In genomic region chr6:142030115-142030619, GRCh38 we compare ENCODE assay signal across 13 cellular contexts.
DNase-seq lines count a peak whose midpoint lies in the region; ATAC-seq and TF ChIP-seq lines count a peak whose summit lies in the region.
"Had no signal": no experiment of that assay in that cellular context is flagged by ENCODE, and none has a peak within 500 bp of the region (broad histone marks: within the 10 kb centered on the region; RNA-seq: fewer than 3 reads in every experiment).

No MANE protein-coding gene starts in this region.

- BruUV-seq in Calu3 (replicated peaks; lab: Mats Ljungman, UMichigan): no TSS peak

- 45% methylated on average over 5 of the region's 11 CpGs for WGBS in right lobe of liver (ENCODE audit: insufficient coverage, low coverage, low lambda C conversion rate, missing lambda C conversion rate)

- TF ChIP-seq POLR2A in right lobe of liver (IDR thresholded peaks at IDR 0.05): no peak

- intact Hi-C loops in Calu3 (cut with micrococcal nuclease; ENCODE audit: unreplicated experiment): no loop called here
- intact Hi-C loops in right lobe of liver (cut with DNase I): no loop called here

- ATAC-seq in HG02623 (IDR thresholded peaks at IDR 0.05; ENCODE audit: unreplicated experiment): peak; percentile 65
- no peak for ATAC-seq in naive B cell (ENCODE audit: low read depth in 2 of 2)
- ATAC-seq in HG02938 (IDR thresholded peaks at IDR 0.05; ENCODE audit: unreplicated experiment): no peak
- ATAC-seq in HG03095 (IDR thresholded peaks at IDR 0.05; ENCODE audit: unreplicated experiment): no peak
- ATAC-seq in right lobe of liver: no peak
- ATAC-seq: left lung had no signal

- H3K9me3 ChIP-seq in right lobe of liver: no peaks in the 10 kb centered on the region

- peaks cover 0 to 8% (median 0%) of the 10 kb centered on the region in 4 donors for H3K4me1 ChIP-seq in right lobe of liver
- H3K4me1 ChIP-seq: left lung had no signal

- H3K36me3 ChIP-seq in right lobe of liver: no peaks in the 10 kb centered on the region
- H3K36me3 ChIP-seq: left lung had no signal

- H3K4me3 ChIP-seq in right lobe of liver: no peak overlapping the region
- H3K4me3 ChIP-seq: left lung had no signal

- TF ChIP-seq CTCF in Calu3 (IDR thresholded peaks at IDR 0.05; ENCODE audit: unreplicated experiment): no peak
- TF ChIP-seq CTCF in brain (conservative IDR thresholded peaks at IDR 0.05): no peak
- TF ChIP-seq CTCF in right lobe of liver (IDR thresholded peaks at IDR 0.05): no peak

- H3K9me3 Mint-ChIP-seq in Calu3 (ENCODE audit: low read depth, unreplicated experiment) (peaks cover 3% of the 10 kb centered on the region), brain (peaks cover 0 to 11% (median 5%) of the 10 kb centered on the region in 5 experiments), naive B cell (peaks cover 4 to 29% (median 14%) of the 10 kb centered on the region in 7 donors)

- no peaks in the 10 kb centered on the region for H3K27me3 ChIP-seq in right lobe of liver
- H3K27me3 ChIP-seq: left lung had no signal

- H3K27ac ChIP-seq in right lobe of liver: no peak overlapping the region
- H3K27ac ChIP-seq: left lung had no signal

- peak overlapping the region; percentile 47 for H3K27ac Mint-ChIP-seq in Calu3 (ENCODE audit: unreplicated experiment)
- no peak overlapping the region for H3K27ac Mint-ChIP-seq in brain
- peak overlapping the region in 2 of 6 donors; percentile 37 to 53 for H3K27ac Mint-ChIP-seq in naive B cell

- no peaks in the 10 kb centered on the region for H3K27me3 Mint-ChIP-seq in Calu3 (ENCODE audit: unreplicated experiment)
- peaks cover 7% of the 10 kb centered on the region for H3K27me3 Mint-ChIP-seq in brain
- peaks cover 0 to 5% (median 0%) of the 10 kb centered on the region in 3 donors for H3K27me3 Mint-ChIP-seq in naive B cell

- CTCF ChIA-PET in Calu3 (lab: Charles Lee): interaction anchor here (1.2 kb wide), 1 partner anchor 41 kb away, joined by 3 read pairs; no protein-coding TSS in a partner anchor

- peaks cover 38% of the 10 kb centered on the region for H3K4me1 Mint-ChIP-seq in Calu3 (ENCODE audit: low read depth, unreplicated experiment)
- H3K4me1 Mint-ChIP-seq in brain: peaks cover 9% of the 10 kb centered on the region
- no peaks in the 10 kb centered on the region for H3K4me1 Mint-ChIP-seq in naive B cell

- peak; percentile 20 for DNase-seq in Calu3
- peak; percentile 8 for DNase-seq in naive B cell
- no peak for DNase-seq in NCI-H2081 (lab: John Stamatoyannopoulos, UW)
- DNase-seq in right lobe of liver: no peak
- DNase-seq: DMS153; effector CD8-positive, alpha-beta T cell; left lung; NCI-H1436; stimulated activated CD4-positive, alpha-beta T cell treated with anti-CD3 and anti-CD28 coated beads, Interleukin-12 subunit alpha, Interleukin-12 subunit beta, amount 100 ng/mL, for 4 hours had no signal

- peaks cover 18% of the 10 kb centered on the region for H3K36me3 Mint-ChIP-seq in Calu3 (ENCODE audit: insufficient read depth, unreplicated experiment)
- no peaks in the 10 kb centered on the region for H3K36me3 Mint-ChIP-seq in brain
- no peaks in the 10 kb centered on the region for H3K36me3 Mint-ChIP-seq in naive B cell

- H3K4me3 Mint-ChIP-seq in Calu3 (ENCODE audit: low read depth, unreplicated experiment) (peak overlapping the region; percentile 76), brain (peak overlapping the region in 4 of 5 experiments; percentile 9 to 72 (median 40)), naive B cell (peak overlapping the region; percentile 51 to 92 (median 80))

Comparison
In these comparisons a context has a peak if more than half of its experiments do, and no peak if none do; other contexts are left out.
1. DNase-seq: peak in Calu3 (single experiment) and naive B cell (single experiment); none in NCI-H2081 (0 of 2) and right lobe of liver (0 of 3).
2. Peak in every context shown above with its lines, with median percentiles within 50 percentile points of each other: H3K4me3 Mint-ChIP-seq.